Comparison of ENCODE assay signal across 14 cellular contexts in the genomic region with DNA sequence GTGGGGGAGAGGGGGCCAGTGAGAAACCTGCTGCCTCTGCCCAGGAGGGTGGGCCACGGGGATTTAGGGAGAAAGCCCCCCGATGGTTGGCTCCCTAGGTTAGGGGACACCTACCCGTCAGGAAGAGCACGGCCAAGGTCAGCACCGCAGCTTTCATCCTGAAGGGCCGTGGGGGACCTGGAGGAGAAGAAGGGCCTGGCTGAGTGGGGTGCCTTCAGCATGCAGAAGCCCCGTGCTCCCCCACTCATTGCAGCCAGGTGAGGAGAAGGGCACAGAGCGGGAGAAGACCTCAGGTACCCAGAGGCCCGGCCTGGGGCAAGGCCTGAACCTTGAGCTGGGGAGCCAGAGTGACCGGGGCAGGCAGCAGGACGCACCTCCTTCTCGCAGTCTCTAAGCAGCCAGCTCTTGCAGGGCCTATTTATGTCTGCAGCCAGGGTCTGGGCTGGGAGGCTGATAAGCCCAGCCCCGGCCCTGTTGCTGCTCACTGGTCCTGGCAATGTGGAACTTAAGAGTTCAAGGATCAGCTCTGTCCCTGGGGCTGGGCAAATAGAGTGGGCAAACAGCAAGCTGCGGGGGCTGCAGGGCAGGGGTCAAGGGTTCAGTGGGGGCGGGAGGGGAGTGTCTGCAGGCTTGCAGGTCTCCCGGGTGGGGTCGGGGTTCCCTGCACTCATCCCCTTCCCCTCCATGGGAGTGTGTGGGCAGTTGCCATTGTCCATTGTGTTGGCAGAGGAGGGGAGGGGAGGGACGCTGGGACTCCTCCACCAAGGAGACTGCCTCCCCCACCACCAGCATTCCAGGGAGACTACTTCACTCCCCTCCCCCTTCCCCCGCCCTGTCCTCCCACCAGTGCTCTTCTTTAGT. TPM values are rescaled to one million over a fixed set of nuclear protein-coding genes. Genes with fewer than 3 reads are reported as not detected.
DNase-seq lines count a peak whose midpoint lies in the region; ATAC-seq and TF ChIP-seq lines count a peak whose summit lies in the region.
"Had no signal": no experiment of that assay in that cellular context is flagged by ENCODE, and none has a peak within 500 bp of the region (broad histone marks: within the 10 kb centered on the region; RNA-seq: fewer than 3 reads in every experiment).

A gene (minus strand): TSS at position 392 of the 861 bp plus-strand sequence. CDS start 235 bp downstream, at position 157.

- H3K36me3 Mint-ChIP-seq in progenitor cell of endocrine pancreas (ENCODE audit: insufficient read depth), result no peaks in the 10 kb centered on the region
- no peaks in the 10 kb centered on the region for H3K36me3 Mint-ChIP-seq in activated naive CD4-positive, alpha-beta T cell treated with anti-CD3 and anti-CD28 coated beads, Interleukin-2, amount 10 ng/mL, durations not matched to agents 7 days and 5 days
- H3K36me3 Mint-ChIP-seq: T-cell had no signal

- H3K9me2 ChIP-seq in PC-3 (replicated peaks; ENCODE audit: low read length) (no peaks in the 10 kb centered on the region), hepatocyte (replicated peaks; ENCODE audit: insufficient read depth) (no peaks in the 10 kb centered on the region)

- intact Hi-C loops in PC-3 (cut with micrococcal nuclease), result loop anchor here (5.0 kb wide), 1 partner anchor 65 kb away; a partner anchor contains a TSS

- no peaks in the 10 kb centered on the region for H3K9me3 ChIP-seq in BLaER1 treated with 17β-estradiol and CSF1 and Interleukin-3, amounts not matched to agents 10 nM and 100 nM (replicated peaks in 1 of 11)
- H3K9me3 ChIP-seq in PC-3 (ENCODE audit: low read length), result no peaks in the 10 kb centered on the region
- no peaks in the 10 kb centered on the region for H3K9me3 ChIP-seq in hepatocyte (ENCODE audit: low read depth)
- H3K9me3 ChIP-seq: esophagus squamous epithelium had no signal

- no peaks in the 10 kb centered on the region for H3F3A ChIP-seq in PC-3 (ENCODE audit: low read length, unreplicated experiment)

- DNase-seq in PC-3 (no peak), hepatocyte (ENCODE audit: low spot score) (peak; percentile 79), progenitor cell of endocrine pancreas (ENCODE audit: low spot score, unreplicated experiment) (peak; percentile 25), RWPE1 (ENCODE audit: low spot score) (no peak), HPDE6-E6E7 (ENCODE audit: extremely low spot score) (no peak)
- DNase-seq in activated naive CD4-positive, alpha-beta T cell treated with anti-CD3 and anti-CD28 coated beads, Interleukin-2, amount 10 ng/mL, durations not matched to agents 7 days and 5 days, result no peak
- DNase-seq: activated naive CD4-positive, alpha-beta T cell; cerebellar nuclear complex; esophagus squamous epithelium; MM.1S; NCI-H2171; T-cell had no signal

- H3K27me3 ChIP-seq in BLaER1 treated with 17β-estradiol and CSF1 and Interleukin-3, amounts not matched to agents 10 nM and 100 nM, result no peaks in the 10 kb centered on the region
- no peaks in the 10 kb centered on the region for H3K27me3 ChIP-seq in PC-3 (ENCODE audit: low read length)
- H3K27me3 ChIP-seq in hepatocyte, result no peaks in the 10 kb centered on the region

- H3K79me2 ChIP-seq in PC-3 (ENCODE audit: low read length), result no peaks in the 10 kb centered on the region
- peaks cover 5% of the 10 kb centered on the region for H3K79me2 ChIP-seq in hepatocyte

- H3K27me3 Mint-ChIP-seq in progenitor cell of endocrine pancreas, result peaks cover 5% of the 10 kb centered on the region
- H3K27me3 Mint-ChIP-seq in activated naive CD4-positive, alpha-beta T cell treated with anti-CD3 and anti-CD28 coated beads, Interleukin-2, amount 10 ng/mL, durations not matched to agents 7 days and 5 days, result peaks cover 30% of the 10 kb centered on the region
- H3K27me3 Mint-ChIP-seq: T-cell had no signal

- H3K4me3 ChIP-seq in BLaER1 treated with 17β-estradiol and CSF1 and Interleukin-3, amounts not matched to agents 10 nM and 100 nM, result no peak within 1 kb of the TSS
- H3K4me3 ChIP-seq in PC-3 (ENCODE audit: low read length) (no peak within 1 kb of the TSS), hepatocyte (peak within 1 kb of the TSS; percentile 20)

- H3K9me3 Mint-ChIP-seq in progenitor cell of endocrine pancreas (ENCODE audit: low read depth), result no peaks in the 10 kb centered on the region
- no peaks in the 10 kb centered on the region for H3K9me3 Mint-ChIP-seq in activated naive CD4-positive, alpha-beta T cell treated with anti-CD3 and anti-CD28 coated beads, Interleukin-2, amount 10 ng/mL, durations not matched to agents 7 days and 5 days
- H3K9me3 Mint-ChIP-seq: T-cell had no signal

- TF ChIP-seq CTCF in PC-3 (conservative IDR thresholded peaks at IDR 0.05; ENCODE audit: low read depth, low read length) (no peak), hepatocyte (IDR thresholded peaks at IDR 0.05; ENCODE audit: poor library complexity) (no peak), progenitor cell of endocrine pancreas (IDR thresholded peaks at IDR 0.05; ENCODE audit: unreplicated experiment) (no peak), RWPE1 (conservative IDR thresholded peaks at IDR 0.05; ENCODE audit: low read depth) (no peak)

- CTCF ChIA-PET in PC-3 (lab: Charles Lee), result interaction anchor here (2.3 kb wide), 1 partner anchor 50 kb away, joined by 16 read pairs; a partner anchor contains a TSS
- CTCF ChIA-PET in RWPE1 (lab: Yijun Ruan, JAX), result interaction anchor here (0.8 to 1.8 kb wide), 3 partner anchors 44 to 95 kb away, joined by 3 to 4 read pairs (median 4); a partner anchor contains a TSS
- CTCF ChIA-PET in activated naive CD4-positive, alpha-beta T cell treated with anti-CD3 and anti-CD28 coated beads, Interleukin-2, amount 10 ng/mL, durations not matched to agents 7 days and 5 days (lab: Charles Lee), result interaction anchor here (1.1 to 8.5 kb wide), 10 partner anchors 11 to 390 kb away, joined by 3 to 139 read pairs (median 18); a partner anchor contains a TSS

- H3K4me1 Mint-ChIP-seq in progenitor cell of endocrine pancreas (ENCODE audit: low read depth), result peaks cover 33% of the 10 kb centered on the region
- peaks cover 21% of the 10 kb centered on the region for H3K4me1 Mint-ChIP-seq in activated naive CD4-positive, alpha-beta T cell treated with anti-CD3 and anti-CD28 coated beads, Interleukin-2, amount 10 ng/mL, durations not matched to agents 7 days and 5 days

- peak within 1 kb of the TSS; percentile 54 for H3K4me3 Mint-ChIP-seq in progenitor cell of endocrine pancreas (ENCODE audit: low read depth)
- H3K4me3 Mint-ChIP-seq in activated naive CD4-positive, alpha-beta T cell treated with anti-CD3 and anti-CD28 coated beads, Interleukin-2, amount 10 ng/mL, durations not matched to agents 7 days and 5 days, result no peak within 1 kb of the TSS

- peak within 1 kb of the TSS in 9 of 11 experiments; percentile 84 to 99 (median 94); a peak in 14 of 22 replicates for H3K4me2 ChIP-seq in BLaER1 treated with 17β-estradiol and CSF1 and Interleukin-3, amounts not matched to agents 10 nM and 100 nM
- H3K4me2 ChIP-seq in PC-3 (ENCODE audit: low read length) (peak within 1 kb of the TSS; percentile 89; the same call in 1 of the 2 replicates), hepatocyte (peak within 1 kb of the TSS; percentile 83)

- POLR2A ChIA-PET in PC-3 (lab: Charles Lee; ENCODE audit: unreplicated experiment) (interaction anchor here (0.6 kb wide), 1 partner anchor 30 kb away, joined by 3 read pairs; no protein-coding TSS in a partner anchor), RWPE1 (lab: Yijun Ruan, JAX; ENCODE audit: low non-redundant PET) (no interaction called here)

- no TSS peak for BruUV-seq in PC-3 (replicated peaks; lab: Mats Ljungman, UMichigan)

- H3K4me1 ChIP-seq in BLaER1 treated with 17β-estradiol and CSF1 and Interleukin-3, amounts not matched to agents 10 nM and 100 nM, result peaks cover 19 to 38% (median 31%) of the 10 kb centered on the region in 10 experiments
- H3K4me1 ChIP-seq in PC-3 (ENCODE audit: insufficient read depth, low read length), result peaks cover 7% of the 10 kb centered on the region
- peaks cover 36% of the 10 kb centered on the region for H3K4me1 ChIP-seq in hepatocyte (ENCODE audit: insufficient read depth)

- peak within 1 kb of the TSS in 6 of 11 experiments; percentile 79 to 84 (median 82); a peak in 3 of 22 replicates for H3K9ac ChIP-seq in BLaER1 treated with 17β-estradiol and CSF1 and Interleukin-3, amounts not matched to agents 10 nM and 100 nM
- no peak within 1 kb of the TSS for H3K9ac ChIP-seq in PC-3 (ENCODE audit: low read length)

- no peaks in the 10 kb centered on the region for H4K20me1 ChIP-seq in BLaER1 treated with 17β-estradiol and CSF1 and Interleukin-3, amounts not matched to agents 10 nM and 100 nM
- H4K20me1 ChIP-seq in PC-3 (ENCODE audit: low read length), result no peaks in the 10 kb centered on the region
- H4K20me1 ChIP-seq in hepatocyte (ENCODE audit: insufficient read depth, poor library complexity, severe bottlenecking), result no peaks in the 10 kb centered on the region

- H3K27ac Mint-ChIP-seq in progenitor cell of endocrine pancreas, result peak within 1 kb of the TSS; percentile 91
- H3K27ac Mint-ChIP-seq in activated naive CD4-positive, alpha-beta T cell treated with anti-CD3 and anti-CD28 coated beads, Interleukin-2, amount 10 ng/mL, durations not matched to agents 7 days and 5 days, result no peak within 1 kb of the TSS

- ATAC-seq in PC-3, result no peak
- ATAC-seq in HG03280 (IDR thresholded peaks at IDR 0.05; ENCODE audit: unreplicated experiment), result no peak
- ATAC-seq: T-cell had no signal

- H3K36me3 ChIP-seq in BLaER1 treated with 17β-estradiol and CSF1 and Interleukin-3, amounts not matched to agents 10 nM and 100 nM, result peaks cover 0 to 3% (median 0%) of the 10 kb centered on the region in 11 experiments; a peak in 3 of 22 replicates
- H3K36me3 ChIP-seq in PC-3 (ENCODE audit: low read depth, low read length) (no peaks in the 10 kb centered on the region), hepatocyte (replicated peaks; ENCODE audit: insufficient read depth, low read depth) (no peaks in the 10 kb centered on the region)
- H3K36me3 ChIP-seq: esophagus squamous epithelium had no signal

- H2AFZ ChIP-seq in PC-3 (ENCODE audit: low read length) (no peak within 1 kb of the TSS), hepatocyte (no peak within 1 kb of the TSS)

- H3K27ac ChIP-seq in BLaER1 treated with 17β-estradiol and CSF1 and Interleukin-3, amounts not matched to agents 10 nM and 100 nM, result peak within 1 kb of the TSS in 2 of 11 experiments; percentile 17 to 83; a peak in 1 of 22 replicates
- H3K27ac ChIP-seq in PC-3 (ENCODE audit: low read length) (no peak within 1 kb of the TSS), hepatocyte (peak within 1 kb of the TSS; percentile 88), RWPE1 (no peak within 1 kb of the TSS; the same call in 1 of the 2 replicates)

- WGBS in hepatocyte (ENCODE audit: low lambda C conversion rate, missing lambda C conversion rate), result 38% methylated on average over 9 of the region's 19 CpGs

RNA-seq across cellular contexts. Expression of the gene that starts here (rescaled TPM):
- total RNA-seq in PC-3 (2014; rRNA removed) (0.33 TPM in 1 of 2 replicates, not detected in the other), hepatocyte (4,253 and 4,361 TPM in 2 replicates), progenitor cell of endocrine pancreas (189 and 203 TPM in 2 replicates)
- 5,326 and 7,624 TPM in 2 replicates for polyA plus RNA-seq in hepatocyte
- total RNA-seq: esophagus squamous epithelium had no signal

Comparison
In these comparisons a context has a peak if more than half of its experiments do, and no peak if none do; other contexts are left out.
1. RNA of the gene that starts here (total RNA-seq): 4,253 to 4,361 TPM in hepatocyte and 189 to 203 TPM in progenitor cell of endocrine pancreas; 0.33 TPM in PC-3; every median in the first group is over 100 times any median in the second.
2. RNA of the gene that starts here (total RNA-seq): 4,253 to 4,361 TPM in hepatocyte; 189 to 203 TPM in progenitor cell of endocrine pancreas; every median in the first group is over 10 times any median in the second.
3. DNase-seq: peak in hepatocyte (single experiment) and progenitor cell of endocrine pancreas (single experiment); none in PC-3 (single experiment), RWPE1 (single experiment), HPDE6-E6E7 (single experiment) and activated naive CD4-positive, alpha-beta T cell treated with anti-CD3 and anti-CD28 coated beads, Interleukin-2, amount 10 ng/mL, durations not matched to agents 7 days and 5 days (single experiment).
4. Peak in every context shown above with its lines, with median percentiles within 50 percentile points of each other: H3K4me2 ChIP-seq.